In genomic region chr15:23877502-23878412, GRCh38 we compare ENCODE assay signal across 8 cellular contexts.
DNase-seq lines count a peak whose midpoint lies in the region; ATAC-seq and TF ChIP-seq lines count a peak whose summit lies in the region.

No MANE protein-coding gene starts in this region.

- no peak overlapping the region for H3K4me3 ChIP-seq in epithelial cell of proximal tubule (ENCODE audit: low read depth, low read length)

- ATAC-seq in HG02759 (IDR thresholded peaks at IDR 0.05; ENCODE audit: unreplicated experiment) (peak; percentile 67), T-helper 17 cell (no peak), HG03571 (IDR thresholded peaks at IDR 0.05; ENCODE audit: unreplicated experiment) (no peak), HG02571 (IDR thresholded peaks at IDR 0.05; ENCODE audit: unreplicated experiment) (no peak)

- H3K4me3 Mint-ChIP-seq in neural crest cell = peak overlapping the region; percentile 47
- no peak overlapping the region for H3K4me3 Mint-ChIP-seq in T-helper 17 cell

- no peaks in the 10 kb centered on the region for H3K9me3 ChIP-seq in T-helper 17 cell (ENCODE audit: control insufficient read depth, low read length, poor library complexity, severe bottlenecking)

- H3K36me3 Mint-ChIP-seq in neural crest cell (ENCODE audit: low read depth) = peaks cover 3% of the 10 kb centered on the region
- no peaks in the 10 kb centered on the region for H3K36me3 Mint-ChIP-seq in T-helper 17 cell (ENCODE audit: low read depth)

- peak; percentile 53 for TF ChIP-seq CTCF in epithelial cell of proximal tubule (conservative IDR thresholded peaks at IDR 0.05; ENCODE audit: low read depth, low read length)
- peak; percentile 77 for TF ChIP-seq CTCF in neural crest cell (conservative IDR thresholded peaks at IDR 0.05)

- DNase-seq in COR-L47 (lab: John Stamatoyannopoulos, UW) = peak; percentile 70
- peak; percentile 55 for DNase-seq in RKO (ENCODE audit: low spot score)
- DNase-seq in epithelial cell of proximal tubule (ENCODE audit: low read depth) = no peak
- DNase-seq in neural crest cell (ENCODE audit: low read depth, low spot score) = peak; percentile 60
- no peak for DNase-seq in T-helper 17 cell

- H3K9me3 Mint-ChIP-seq in neural crest cell = peaks cover 5% of the 10 kb centered on the region

- H3K27me3 Mint-ChIP-seq in neural crest cell (ENCODE audit: low read depth) (no peaks in the 10 kb centered on the region), T-helper 17 cell (no peaks in the 10 kb centered on the region)

- H3K4me1 Mint-ChIP-seq in neural crest cell (peaks cover 12% of the 10 kb centered on the region), T-helper 17 cell (no peaks in the 10 kb centered on the region)

- H3K27ac Mint-ChIP-seq in neural crest cell (ENCODE audit: unreplicated experiment) (no peak overlapping the region), T-helper 17 cell (no peak overlapping the region)

Comparison
In these comparisons a context has a peak if more than half of its experiments do, and no peak if none do; other contexts are left out.
1. DNase-seq: peak in COR-L47 (single experiment), RKO (single experiment) and neural crest cell (single experiment); none in epithelial cell of proximal tubule (single experiment) and T-helper 17 cell (0 of 3).